Comparison of ENCODE assay signal across 15 cellular contexts in the genomic region with DNA sequence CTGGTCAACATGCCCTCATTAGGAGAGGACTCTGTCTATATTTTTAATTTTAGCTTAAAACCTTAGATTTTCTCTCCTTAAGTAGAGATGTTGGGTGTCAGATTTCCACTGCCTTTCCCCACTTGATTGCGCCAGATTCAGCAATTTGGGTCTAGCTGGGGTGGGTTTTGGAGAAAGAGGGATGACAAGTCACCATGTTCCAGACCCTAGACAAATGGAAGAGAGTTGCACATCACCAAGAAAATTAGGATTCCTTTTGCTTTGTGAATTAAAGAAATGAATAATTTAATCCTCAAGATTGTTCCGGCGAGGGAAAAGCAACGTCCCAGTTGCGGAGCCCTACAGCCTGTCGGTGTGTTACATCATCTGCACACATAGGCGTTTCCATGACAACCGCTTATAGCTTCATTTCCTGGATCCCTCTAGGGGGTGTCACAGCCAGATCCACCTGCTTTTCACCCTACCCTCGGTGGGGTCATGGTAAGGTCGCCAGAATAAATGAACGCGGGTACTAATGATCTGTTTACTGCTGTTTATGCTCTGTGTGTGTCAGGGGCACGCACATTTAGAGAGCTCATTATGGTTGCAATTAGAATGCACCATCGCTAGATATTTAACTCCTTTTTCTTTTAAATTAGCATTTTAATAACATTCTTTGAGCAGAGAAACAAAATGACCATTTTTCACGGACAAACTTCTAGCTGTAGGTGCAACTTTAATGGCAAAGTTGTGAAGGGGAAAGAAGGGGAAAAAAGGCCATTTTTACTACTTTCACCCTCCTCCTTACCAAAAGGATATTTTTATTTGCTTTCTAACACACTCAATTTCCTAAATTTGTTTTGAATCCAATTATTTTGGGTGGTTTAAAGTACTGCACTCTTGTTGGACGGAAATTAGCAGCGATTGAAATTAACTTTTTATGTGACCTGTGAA. TPM values are rescaled to one million over a fixed set of nuclear protein-coding genes. Genes with fewer than 3 reads are reported as not detected.
DNase-seq lines count a peak whose midpoint lies in the region; ATAC-seq, FAIRE-seq and TF ChIP-seq lines count a peak whose summit lies in the region.
"Had no signal": no experiment of that assay in that cellular context is flagged by ENCODE, and none has a peak within 500 bp of the region (broad histone marks: within the 10 kb centered on the region; RNA-seq: fewer than 3 reads in every experiment).

No MANE protein-coding gene starts in this region.

- TF ChIP-seq POLR2A in endothelial cell of umbilical vein (IDR thresholded peaks at IDR 0.05; ENCODE audit: low read depth, low read length) = no peak

- dilution Hi-C loops in endothelial cell of umbilical vein (cut with MboI; ENCODE audit: extremely low pct_ligation_motif_present, low sequenced_read_pairs) = no loop called here

- ATAC-seq in HG02884 (IDR thresholded peaks at IDR 0.05; ENCODE audit: unreplicated experiment) (no peak), sciatic nerve (no peak), GM21717 (IDR thresholded peaks at IDR 0.05; ENCODE audit: unreplicated experiment) (no peak), upper lobe of right lung (no peak)

- CTCF ChIA-PET in endothelial cell of umbilical vein (lab: Charles Lee) = interaction anchor here (1.0 to 2.6 kb wide), 5 partner anchors 14 to 202 kb away, joined by 3 to 10 read pairs (median 3); no protein-coding TSS in a partner anchor

- H3K4me3 ChIP-seq in endothelial cell of umbilical vein (replicated peaks in 1 of 3; ENCODE audit: insufficient read depth in 1 of 3, low read depth in 1 of 3, low read length in 3 of 3) = no peak overlapping the region
- H3K4me3 ChIP-seq in upper lobe of right lung = no peak overlapping the region
- H3K4me3 ChIP-seq: sigmoid colon had no signal

- no peaks in the 10 kb centered on the region for H3K79me2 ChIP-seq in endothelial cell of umbilical vein (ENCODE audit: control insufficient read depth, insufficient read depth, low read length)

- DNase-seq in EH (ENCODE audit: low read depth) (peak; percentile 31), NCI-H1092 treated with DMSO at 0.1 percent for 48 hours (lab: John Stamatoyannopoulos, UW) (peak; percentile 98), NCI-H774 (lab: John Stamatoyannopoulos, UW) (peak; percentile 96), endothelial cell of umbilical vein (ENCODE audit: low read depth, low spot score) (no peak), sciatic nerve (ENCODE audit: low spot score) (no peak), upper lobe of right lung (no peak)
- DNase-seq: activated CD8-positive, alpha-beta memory T cell treated with anti-CD3 and anti-CD28 coated beads for 24 hours; activated naive CD8-positive, alpha-beta T cell treated with anti-CD3 and anti-CD28 coated beads, Interleukin-2, amount 10 ng/mL, durations not matched to agents 7 days and 5 days; BE2C; cerebellar nuclear complex; immature natural killer cell; sigmoid colon had no signal

- no peaks in the 10 kb centered on the region for H3K36me3 ChIP-seq in endothelial cell of umbilical vein (ENCODE audit: control insufficient read depth in 2 of 2, extremely low read depth in 1 of 2, insufficient read depth in 2 of 2, low read length in 2 of 2)
- no peaks in the 10 kb centered on the region for H3K36me3 ChIP-seq in upper lobe of right lung
- H3K36me3 ChIP-seq: BE2C, sigmoid colon had no signal

- no peaks in the 10 kb centered on the region for H3K9me1 ChIP-seq in endothelial cell of umbilical vein (replicated peaks; ENCODE audit: control insufficient read depth, extremely low read depth, insufficient read depth, low read length)

- H3K27me3 ChIP-seq in endothelial cell of umbilical vein (ENCODE audit: control insufficient read depth in 2 of 2, insufficient read depth in 2 of 2, low read length in 2 of 2) (peaks cover 40 to 45% of the 10 kb centered on the region in 2 experiments), upper lobe of right lung (peaks cover 55% of the 10 kb centered on the region)

- BruUV-seq in endothelial cell of umbilical vein (replicated peaks; lab: Mats Ljungman, UMichigan) = no TSS peak

- intact Hi-C loops in endothelial cell of umbilical vein (cut with micrococcal nuclease) = loop anchor here (5.0 kb wide), 1 partner anchor 468 kb away; the partner anchor contains the start of gene HOXB8
- intact Hi-C loops in sciatic nerve (cut with DNase I) = no loop called here
- intact Hi-C loops in upper lobe of right lung (cut with DNase I) = no loop called here

- no peaks in the 10 kb centered on the region for H3K9me3 ChIP-seq in endothelial cell of umbilical vein (replicated peaks; ENCODE audit: control insufficient read depth, insufficient read depth, low read length)
- H3K9me3 ChIP-seq in upper lobe of right lung = no peaks in the 10 kb centered on the region
- H3K9me3 ChIP-seq: BE2C, sigmoid colon had no signal

- no peaks in the 10 kb centered on the region for H4K20me1 ChIP-seq in endothelial cell of umbilical vein (replicated peaks; ENCODE audit: control insufficient read depth, extremely low read depth, insufficient read depth, low read length)

- H2AFZ ChIP-seq in endothelial cell of umbilical vein (ENCODE audit: low read depth, low read length) = no peak overlapping the region

- TF ChIP-seq CTCF in endothelial cell of umbilical vein (IDR thresholded peaks at IDR 0.05; ENCODE audit: extremely low read depth in 1 of 2, insufficient read depth in 1 of 2, low read depth in 1 of 2, low read length in 2 of 2) (no peak), upper lobe of right lung (IDR thresholded peaks at IDR 0.05) (no peak)

- no peak overlapping the region for H3K9ac ChIP-seq in endothelial cell of umbilical vein (replicated peaks; ENCODE audit: extremely low read depth, insufficient read depth, low read length)

- FAIRE-seq in endothelial cell of umbilical vein (lab: Jason Lieb, UNC) = no peak
- FAIRE-seq: RCC 7860 had no signal

- H3K27ac ChIP-seq in endothelial cell of umbilical vein (ENCODE audit: insufficient read depth, low read depth, low read length) = no peak overlapping the region
- H3K27ac ChIP-seq in upper lobe of right lung = no peak overlapping the region
- H3K27ac ChIP-seq: sigmoid colon had no signal

- no peaks in the 10 kb centered on the region for H3K4me1 ChIP-seq in endothelial cell of umbilical vein (ENCODE audit: control insufficient read depth, extremely low read depth, insufficient read depth, low read length)
- H3K4me1 ChIP-seq in upper lobe of right lung = no peaks in the 10 kb centered on the region
- H3K4me1 ChIP-seq: sigmoid colon had no signal

- no peak overlapping the region for H3K4me2 ChIP-seq in endothelial cell of umbilical vein (ENCODE audit: insufficient read depth, low read length)

- POLR2A ChIA-PET in endothelial cell of umbilical vein (lab: Charles Lee) = no interaction called here

TF ChIP-seq in endothelial cell of umbilical vein, 7 proteins besides CTCF, POLR2A, EP300 and RAD21:
- TF ChIP-seq MAX (IDR thresholded peaks at IDR 0.05; ENCODE audit: insufficient read depth, insufficient read length) = no peak
- TF ChIP-seq MYC (IDR thresholded peaks at IDR 0.05; ENCODE audit: low read depth, low read length) = no peak
- no peak for TF ChIP-seq JUN (IDR thresholded peaks at IDR 0.05; ENCODE audit: borderline replicate concordance, insufficient read depth, insufficient read length, low read depth)
- no peak for TF ChIP-seq POLR2AphosphoS5 (IDR thresholded peaks at IDR 0.05; ENCODE audit: insufficient read depth, low read depth, low read length)
- no peak for TF ChIP-seq FOS (IDR thresholded peaks at IDR 0.05; ENCODE audit: borderline replicate concordance, insufficient read depth, low read length)
- peak; percentile 23 for TF ChIP-seq EZH2 (IDR thresholded peaks at IDR 0.05; ENCODE audit: borderline replicate concordance, low read depth, low read length, severe bottlenecking)
- no peak for TF ChIP-seq GATA2 (IDR thresholded peaks at IDR 0.05; ENCODE audit: insufficient read depth, insufficient read length, low read depth, low read length)

RNA-seq across cellular contexts. Expression of gene SNX11, which starts 41.9 kb away (rescaled TPM):
- total RNA-seq in endothelial cell of umbilical vein (23.4 and 26.4 TPM in 2 replicates), sciatic nerve (18.5 TPM), upper lobe of right lung (20.8 TPM)
- polyA plus RNA-seq in endothelial cell of umbilical vein = 22.0 and 26.2 TPM in 2 replicates
- polyA plus RNA-seq in endothelial cell of umbilical vein (2011; cell fraction: cytosol; rRNA removed) = 19.9 and 20.1 TPM in 2 replicates
- polyA plus RNA-seq in endothelial cell of umbilical vein (2011; cell fraction: nucleus; rRNA removed) = 18.2 and 21.7 TPM in 2 replicates
- 22.9 and 26.2 TPM in 2 replicates for polyA plus RNA-seq in endothelial cell of umbilical vein (2012)
- polyA minus RNA-seq in endothelial cell of umbilical vein = 27.7 and 28.1 TPM in 2 replicates
- 10.7 TPM for polyA minus RNA-seq in endothelial cell of umbilical vein (2011; cell fraction: cytosol; rRNA and poly(A)+ RNA removed)
- 6.3 and 11.2 TPM in 2 replicates for polyA minus RNA-seq in endothelial cell of umbilical vein (2011; cell fraction: nucleus; rRNA and poly(A)+ RNA removed)

RNA-seq across cellular contexts. Expression of gene CBX1, which starts 48.2 kb away (rescaled TPM):
- total RNA-seq in endothelial cell of umbilical vein (95.2 and 102 TPM in 2 replicates), sciatic nerve (53.0 TPM), upper lobe of right lung (34.0 TPM)
- 15.0 and 20.4 TPM in 2 replicates for polyA plus RNA-seq in endothelial cell of umbilical vein
- polyA plus RNA-seq in endothelial cell of umbilical vein (2011; cell fraction: cytosol; rRNA removed) = 52.9 and 55.9 TPM in 2 replicates
- polyA plus RNA-seq in endothelial cell of umbilical vein (2011; cell fraction: nucleus; rRNA removed) = 20.2 and 32.9 TPM in 2 replicates
- polyA plus RNA-seq in endothelial cell of umbilical vein (2012) = 98.5 and 129 TPM in 2 replicates
- 20.3 and 24.7 TPM in 2 replicates for polyA minus RNA-seq in endothelial cell of umbilical vein
- polyA minus RNA-seq in endothelial cell of umbilical vein (2011; cell fraction: cytosol; rRNA and poly(A)+ RNA removed) = 12.7 TPM
- polyA minus RNA-seq in endothelial cell of umbilical vein (2011; cell fraction: nucleus; rRNA and poly(A)+ RNA removed) = 7.5 and 10.7 TPM in 2 replicates

Comparison
In these comparisons a context has a peak if more than half of its experiments do, and no peak if none do; other contexts are left out.
1. DNase-seq: peak in EH (single experiment), NCI-H1092 treated with DMSO at 0.1 percent for 48 hours (single experiment) and NCI-H774 (single experiment); none in endothelial cell of umbilical vein (single experiment), sciatic nerve (single experiment) and upper lobe of right lung (single experiment).